Comparison of ENCODE assay signal across 9 cellular contexts in the genomic region with DNA sequence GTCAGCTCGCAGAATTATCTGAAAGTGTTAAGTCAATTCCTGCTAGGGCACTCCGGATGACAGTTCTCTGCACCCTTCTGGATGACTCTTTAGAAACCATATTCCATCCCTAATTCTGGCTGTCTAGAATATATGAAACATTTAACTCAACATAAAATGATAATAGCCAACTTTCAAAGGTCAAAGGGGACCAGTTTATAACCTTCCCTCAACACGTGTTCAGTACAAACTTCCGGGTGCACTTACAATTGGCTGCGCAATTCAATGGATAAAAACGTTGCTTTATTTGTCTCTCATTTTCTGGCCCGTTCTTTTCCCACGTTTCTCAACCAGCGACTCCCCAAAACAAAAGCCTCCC. TPM values are rescaled to one million over a fixed set of nuclear protein-coding genes. Genes with fewer than 3 reads are reported as not detected.
DNase-seq lines count a peak whose midpoint lies in the region; ATAC-seq, FAIRE-seq and TF ChIP-seq lines count a peak whose summit lies in the region.
"Had no signal": no experiment of that assay in that cellular context is flagged by ENCODE, and none has a peak within 500 bp of the region (broad histone marks: within the 10 kb centered on the region; RNA-seq: fewer than 3 reads in every experiment).

No MANE protein-coding gene starts in this region.

- BruUV-seq in A673 (replicated peaks; lab: Mats Ljungman, UMichigan), result TSS peak; percentile 65

- H3K27ac ChIP-seq in A673 (ENCODE audit: low read depth, low read length, poor library complexity, severe bottlenecking) (peak overlapping the region; percentile 86), foreskin keratinocyte (peak overlapping the region; percentile 88), gastrocnemius medialis (peak overlapping the region; percentile 89 to 99 (median 94))

- CTCF ChIA-PET in A673 (lab: Charles Lee), result no interaction called here

- H3K27ac Mint-ChIP-seq in T-helper 2 cell treated with Interferon-gamma antibody and Interleukin-4, amounts not matched to agents 5 μg/mL and 100 μg/mL, for 36 hours, result peak overlapping the region; percentile 88

- POLR2A ChIA-PET in A673 (lab: Charles Lee; ENCODE audit: low non-redundant PET), result no interaction called here

- peak; percentile 28 for FAIRE-seq in GM12891 (lab: Jason Lieb, UNC)
- FAIRE-seq: islet of Langerhans had no signal

- peaks cover 3% of the 10 kb centered on the region for H3K36me3 ChIP-seq in A673 (ENCODE audit: insufficient read depth, low read length, poor library complexity, severe bottlenecking)
- H3K36me3 ChIP-seq in gastrocnemius medialis, result no peaks in the 10 kb centered on the region

- TF ChIP-seq CTCF in A673 (conservative IDR thresholded peaks at IDR 0.05; ENCODE audit: low read depth, low read length), result no peak
- no peak for TF ChIP-seq CTCF in foreskin keratinocyte (conservative IDR thresholded peaks at IDR 0.05)
- TF ChIP-seq CTCF in gastrocnemius medialis (IDR thresholded peaks at IDR 0.05 in 4 of 5, conservative IDR thresholded peaks at IDR 0.05 in 1 of 5), result no peak

- no peak for DNase-seq in A673 (ENCODE audit: low spot score)
- peak; percentile 22 for DNase-seq in GM12891 (ENCODE audit: insufficient read length, low spot score)
- no peak for DNase-seq in T-helper 2 cell treated with Interferon-gamma antibody and Interleukin-4, amounts not matched to agents 5 μg/mL and 100 μg/mL, for 36 hours (ENCODE audit: low spot score)
- no peak for DNase-seq in foreskin keratinocyte
- no peak for DNase-seq in gastrocnemius medialis
- no peak for DNase-seq in SKM-1 (lab: John Stamatoyannopoulos, UW; ENCODE audit: unreplicated experiment)

- peaks cover 5% of the 10 kb centered on the region for H3K36me3 Mint-ChIP-seq in T-helper 2 cell treated with Interferon-gamma antibody and Interleukin-4, amounts not matched to agents 5 μg/mL and 100 μg/mL, for 36 hours (ENCODE audit: low read depth)

- H3K27me3 ChIP-seq in A673 (replicated peaks; ENCODE audit: insufficient read depth, low read depth, low read length, poor library complexity), result no peaks in the 10 kb centered on the region
- H3K27me3 ChIP-seq in foreskin keratinocyte, result no peaks in the 10 kb centered on the region
- H3K27me3 ChIP-seq in gastrocnemius medialis, result no peaks in the 10 kb centered on the region

- ATAC-seq in foreskin keratinocyte (no peak), gastrocnemius medialis (no peak), GM19395 (IDR thresholded peaks at IDR 0.05; ENCODE audit: unreplicated experiment) (no peak), GM21529 (IDR thresholded peaks at IDR 0.05; ENCODE audit: unreplicated experiment) (no peak)

- H3K4me1 ChIP-seq in A673 (ENCODE audit: insufficient read depth, low read length, poor library complexity, severe bottlenecking) (peaks cover 6% of the 10 kb centered on the region), foreskin keratinocyte (peaks cover 6% of the 10 kb centered on the region), gastrocnemius medialis (peaks cover 7 to 24% of the 10 kb centered on the region in 2 donors)

- intact Hi-C loops in A673 (cut with micrococcal nuclease; ENCODE audit: unreplicated experiment), result no loop called here
- intact Hi-C loops in gastrocnemius medialis (cut with DNase I; ENCODE audit: low total_unique reads), result loop anchor here (10.0 kb wide), 1 partner anchor 389 kb away; the partner anchor contains the start of gene OGFOD2

- TF ChIP-seq POLR2A in GM12891 (IDR thresholded peaks at IDR 0.05; ENCODE audit: low read depth, low read length) (no peak), gastrocnemius medialis (IDR thresholded peaks at IDR 0.05) (no peak)

- no peaks in the 10 kb centered on the region for H3K27me3 Mint-ChIP-seq in T-helper 2 cell treated with Interferon-gamma antibody and Interleukin-4, amounts not matched to agents 5 μg/mL and 100 μg/mL, for 36 hours (ENCODE audit: low read depth)

- no peaks in the 10 kb centered on the region for H3K9me3 ChIP-seq in A673 (ENCODE audit: low read depth, low read length, poor library complexity, severe bottlenecking)
- H3K9me3 ChIP-seq in gastrocnemius medialis, result no peaks in the 10 kb centered on the region

- H3K4me3 ChIP-seq in A673 (ENCODE audit: low read depth, low read length, poor library complexity, severe bottlenecking), result peak overlapping the region; percentile 94
- H3K4me3 ChIP-seq in gastrocnemius medialis, result peak overlapping the region; percentile 74 to 84 (median 79)

- H3K4me3 Mint-ChIP-seq in T-helper 2 cell treated with Interferon-gamma antibody and Interleukin-4, amounts not matched to agents 5 μg/mL and 100 μg/mL, for 36 hours, result peak overlapping the region; percentile 95

- in situ Hi-C loops in gastrocnemius medialis (cut with MboI; ENCODE audit: low sequenced_read_pairs in 4 of 4), result no loop called here

- peaks cover 13% of the 10 kb centered on the region for H3K4me1 Mint-ChIP-seq in T-helper 2 cell treated with Interferon-gamma antibody and Interleukin-4, amounts not matched to agents 5 μg/mL and 100 μg/mL, for 36 hours (ENCODE audit: low read depth)

- no peaks in the 10 kb centered on the region for H3K9me3 Mint-ChIP-seq in T-helper 2 cell treated with Interferon-gamma antibody and Interleukin-4, amounts not matched to agents 5 μg/mL and 100 μg/mL, for 36 hours

TF ChIP-seq in GM12891, 5 proteins besides CTCF, POLR2A, EP300 and RAD21:
- no peak for TF ChIP-seq POU2F2 (IDR thresholded peaks at IDR 0.05; ENCODE audit: low read depth, low read length)
- no peak for TF ChIP-seq SPI1 (IDR thresholded peaks at IDR 0.05; ENCODE audit: low read depth, low read length)
- no peak for TF ChIP-seq PAX5 (IDR thresholded peaks at IDR 0.05; ENCODE audit: insufficient read depth, low read length, severe bottlenecking)
- no peak for TF ChIP-seq POLR2AphosphoS5 (IDR thresholded peaks at IDR 0.05; ENCODE audit: low read depth, low read length)
- TF ChIP-seq TAF1 (IDR thresholded peaks at IDR 0.05; ENCODE audit: low read depth, low read length), result no peak

RNA-seq across cellular contexts. Expression of gene SBNO1, which starts 1.3 kb away (rescaled TPM):
- 54.9 and 58.6 TPM in 2 replicates for total RNA-seq in A673 (2021)
- 13.5 TPM for polyA plus RNA-seq in GM12891 (2012; ENCODE audit: low read depth, missing spikeins)
- total RNA-seq in foreskin keratinocyte, result 36.6 and 36.8 TPM in 2 replicates
- 3.1 and 3.9 TPM in 2 replicates for polyA plus RNA-seq in foreskin keratinocyte
- total RNA-seq in gastrocnemius medialis, result 10 to 100 TPM; 26.6 to 29.9 (median 28.8) TPM

RNA-seq across cellular contexts. Expression of gene KMT5A, which starts 20.6 kb away (rescaled TPM):
- 98.6 and 104 TPM in 2 replicates for total RNA-seq in A673 (2021)
- polyA plus RNA-seq in GM12891 (2012; ENCODE audit: low read depth, missing spikeins), result 26.4 TPM
- 56.5 and 62.8 TPM in 2 replicates for total RNA-seq in foreskin keratinocyte
- 25.3 and 27.1 TPM in 2 replicates for polyA plus RNA-seq in foreskin keratinocyte
- 10 to 100 TPM; 13.4 to 25.8 (median 21.9) TPM for total RNA-seq in gastrocnemius medialis
